In genomic region chr11:94769897-94770296, GRCh38 we compare ENCODE assay signal across 9 cellular contexts. TPM values are rescaled to one million over a fixed set of nuclear protein-coding genes. Genes with fewer than 3 reads are reported as not detected.
DNase-seq lines count a peak whose midpoint lies in the region; ATAC-seq, FAIRE-seq and TF ChIP-seq lines count a peak whose summit lies in the region.
"Had no signal": no experiment of that assay in that cellular context is flagged by ENCODE, and none has a peak within 500 bp of the region (broad histone marks: within the 10 kb centered on the region; RNA-seq: fewer than 3 reads in every experiment).

No MANE protein-coding gene starts in this region.

- no peak for TF ChIP-seq CTCF in A549 (IDR thresholded peaks at IDR 0.05)
- TF ChIP-seq CTCF in HFF-Myc (IDR thresholded peaks at IDR 0.05; ENCODE audit: low read depth, low read length, missing control alignments) = no peak
- no peak for TF ChIP-seq CTCF in choroid plexus epithelial cell (conservative IDR thresholded peaks at IDR 0.05; ENCODE audit: low read depth, low read length)

- peaks cover 21 to 24% of the 10 kb centered on the region in 2 donors for H3K27me3 ChIP-seq in mucosa of rectum (ENCODE audit: control insufficient read depth in 2 of 2, insufficient read depth in 2 of 2, low read length in 2 of 2)

- CTCF ChIA-PET in A549 (lab: Yijun Ruan, JAX) = interaction anchor here (1.4 to 3.2 kb wide), 2 partner anchors 28 to 147 kb away, joined by 4 to 15 read pairs; no protein-coding TSS in a partner anchor

- H3K36me3 ChIP-seq in mucosa of rectum (ENCODE audit: control insufficient read depth in 2 of 2, insufficient read depth in 2 of 2, low read length in 2 of 2) = no peaks in the 10 kb centered on the region

- no peak for TF ChIP-seq RAD21 in A549 (conservative IDR thresholded peaks at IDR 0.05 in 1 of 2, IDR thresholded peaks at IDR 0.05 in 1 of 2)

- H3K9me3 ChIP-seq in A549 (no peaks in the 10 kb centered on the region), mucosa of rectum (ENCODE audit: control insufficient read depth in 2 of 2, low read length in 2 of 2) (no peaks in the 10 kb centered on the region)

- no peak overlapping the region; a peak in 1 of 6 replicates for H3K27ac ChIP-seq in A549
- H3K27ac ChIP-seq in mucosa of rectum (ENCODE audit: low read depth in 2 of 2, low read length in 2 of 2) = peak overlapping the region in 1 of 2 donors; percentile 0
- H3K27ac ChIP-seq: HL-60 had no signal

- no peak for ATAC-seq in A549
- ATAC-seq in HG03432 (IDR thresholded peaks at IDR 0.05; ENCODE audit: unreplicated experiment) = no peak

- no peak for TF ChIP-seq POLR2A in A549 (IDR thresholded peaks at IDR 0.05; ENCODE audit: low read length)

- H3K4me3 ChIP-seq in A549 (peak overlapping the region; percentile 73; the same call in 2 of the 3 replicates), HFF-Myc (replicated peaks; ENCODE audit: low read depth, low read length) (peak overlapping the region; percentile 92), choroid plexus epithelial cell (ENCODE audit: low read depth, low read length) (peak overlapping the region; percentile 92), mucosa of rectum (ENCODE audit: low read length in 2 of 2) (peak overlapping the region; percentile 64 to 76)

- H3K4me1 ChIP-seq in A549 (peaks cover 20% of the 10 kb centered on the region; the same call in 2 of the 3 replicates), mucosa of rectum (ENCODE audit: control insufficient read depth in 2 of 2, insufficient read depth in 2 of 2, low read length in 2 of 2) (no peaks in the 10 kb centered on the region)

- POLR2A ChIA-PET in A549 (lab: Yijun Ruan, JAX) = no interaction called here

- no peak for FAIRE-seq in A549 (lab: Jason Lieb, UNC)

- no peak for DNase-seq in A549 (ENCODE audit: low read depth in 1 of 2, low spot score in 1 of 2)
- no peak for DNase-seq in HFF-Myc (ENCODE audit: extremely low read depth, low read depth)
- no peak for DNase-seq in choroid plexus epithelial cell (ENCODE audit: low read depth)
- DNase-seq in amygdala (lab: John Stamatoyannopoulos, UW) = no peak
- no peak for DNase-seq in central memory CD4-positive, alpha-beta T cell
- no peak for DNase-seq in NCI-H1092 treated with DMSO at 0.1 percent for 48 hours (lab: John Stamatoyannopoulos, UW)

- H3K4me2 ChIP-seq in A549 = peak overlapping the region; percentile 65

- TF ChIP-seq EP300 in A549 (IDR thresholded peaks at IDR 0.05) = no peak

- H3K9ac ChIP-seq in mucosa of rectum (ENCODE audit: low read depth in 1 of 2, low read length in 2 of 2) = peak overlapping the region in 1 of 2 donors; percentile 68

- 76% methylated on average over 7 of the region's 7 CpGs for WGBS in A549 (ENCODE audit: missing lambda C conversion rate)

TF ChIP-seq in A549, 52 proteins besides CTCF, POLR2A, EP300 and RAD21:
- TF ChIP-seq NR3C1 (IDR thresholded peaks at IDR 0.05) (no peak), MYC (IDR thresholded peaks at IDR 0.05; ENCODE audit: borderline replicate concordance, low read length) (no peak), CHD2 (IDR thresholded peaks at IDR 0.05; ENCODE audit: low read length, partially characterized antibody) (no peak), E2F6 (IDR thresholded peaks at IDR 0.05; ENCODE audit: borderline replicate concordance, low read depth) (no peak), KDM5A (IDR thresholded peaks at IDR 0.05) (no peak), HOXA7 (CRISPR knock-in tag; IDR thresholded peaks at IDR 0.05) (no peak), TFCP2L1 (CRISPR knock-in tag; IDR thresholded peaks at IDR 0.05) (no peak), PBX3 (IDR thresholded peaks at IDR 0.05) (no peak), EHF (CRISPR knock-in tag; IDR thresholded peaks at IDR 0.05) (no peak), HES2 (IDR thresholded peaks at IDR 0.05) (no peak), RCOR1 (IDR thresholded peaks at IDR 0.05; ENCODE audit: low read depth, low read length) (no peak), USF2 (IDR thresholded peaks at IDR 0.05) (no peak), MAX (IDR thresholded peaks at IDR 0.05) (no peak), RFX5 (IDR thresholded peaks at IDR 0.05) (no peak), FOSB (CRISPR knock-in tag; IDR thresholded peaks at IDR 0.05) (no peak), BHLHE40 (IDR thresholded peaks at IDR 0.05; ENCODE audit: low read depth, low read length) (no peak), MAFK (IDR thresholded peaks at IDR 0.05; ENCODE audit: partially characterized antibody) (no peak), ESRRA (IDR thresholded peaks at IDR 0.05; ENCODE audit: borderline replicate concordance, low read length) (no peak), ZC3H11A (IDR thresholded peaks at IDR 0.05) (no peak)

RNA-seq across cellular contexts. Expression of gene AMOTL1, which starts 1.7 kb away (rescaled TPM):
- polyA plus RNA-seq in A549 (2011; rRNA removed) = 12.2 TPM in 2 replicates
- polyA plus RNA-seq in A549 (2012; cell fraction: cytosol; rRNA removed) = 2.8 and 3.1 TPM in 2 replicates
- 4.4 and 5.1 TPM in 2 replicates for polyA plus RNA-seq in A549 (2012; cell fraction: nucleus; rRNA removed)
- 3.4 to 4.0 TPM (median 3.9 TPM) in 3 replicates for polyA plus RNA-seq in A549 (2017; fragmentation: RNase III; extraction: RNeasy Plus Mini Kit Qiagen cat#74134 plus additional on column Dnase treatment)
- 21.9 and 24.8 TPM in 2 replicates for polyA minus RNA-seq in A549 (2011; rRNA and poly(A)+ RNA removed)
